Comparison of ENCODE assay signal across 14 cellular contexts in genomic region chr18:74064510-74064909, GRCh38.
DNase-seq lines count a peak whose midpoint lies in the region; ATAC-seq and TF ChIP-seq lines count a peak whose summit lies in the region.
"Had no signal": no experiment of that assay in that cellular context is flagged by ENCODE, and none has a peak within 500 bp of the region (broad histone marks: within the 10 kb centered on the region; RNA-seq: fewer than 3 reads in every experiment).

No MANE protein-coding gene starts in this region.

- peak overlapping the region; percentile 42 for H2AFZ ChIP-seq in OCI-LY3 (ENCODE audit: low read depth, low read length)
- H2AFZ ChIP-seq in hepatocyte: no peak overlapping the region

- H3K4me3 ChIP-seq in OCI-LY3 (ENCODE audit: low read length) (peak overlapping the region; percentile 27), hepatocyte (no peak overlapping the region)
- H3K4me3 ChIP-seq: pancreas had no signal

- H3K36me3 ChIP-seq in OCI-LY3 (replicated peaks; ENCODE audit: low read depth, low read length): no peaks in the 10 kb centered on the region
- H3K36me3 ChIP-seq in hepatocyte (replicated peaks; ENCODE audit: insufficient read depth, low read depth): no peaks in the 10 kb centered on the region
- H3K36me3 ChIP-seq: pancreas had no signal

- H3K9me2 ChIP-seq in hepatocyte (replicated peaks; ENCODE audit: insufficient read depth): no peaks in the 10 kb centered on the region

- H3K4me2 ChIP-seq in OCI-LY3 (ENCODE audit: low read length) (peak overlapping the region; percentile 57), hepatocyte (no peak overlapping the region)

- H3K27ac ChIP-seq in OCI-LY3 (ENCODE audit: low read length): no peak overlapping the region
- H3K27ac ChIP-seq in hepatocyte: no peak overlapping the region
- H3K27ac ChIP-seq: C4-2B, pancreas had no signal

- WGBS in hepatocyte (ENCODE audit: low lambda C conversion rate, missing lambda C conversion rate): 79% methylated on average over 6 of the region's 6 CpGs

- H3K9me3 ChIP-seq in OCI-LY3 (ENCODE audit: insufficient read depth, low read length) (no peaks in the 10 kb centered on the region), hepatocyte (ENCODE audit: low read depth) (no peaks in the 10 kb centered on the region)
- H3K9me3 ChIP-seq: pancreas had no signal

- H4K20me1 ChIP-seq in OCI-LY3 (ENCODE audit: insufficient read depth, low read length) (no peaks in the 10 kb centered on the region), hepatocyte (ENCODE audit: insufficient read depth, poor library complexity, severe bottlenecking) (no peaks in the 10 kb centered on the region)

- DNase-seq in Ammon's horn (ENCODE audit: low spot score) (peak; percentile 18), lung microvascular endothelial cell (ENCODE audit: low read depth in 2 of 2) (peak; percentile 1 to 40), NCI-H187 treated with DMSO at 0.1 percent for 48 hours (lab: John Stamatoyannopoulos, UW) (no peak), iPS-NIHi7 (ENCODE audit: extremely low spot score) (no peak), hepatocyte (ENCODE audit: low spot score) (no peak)
- DNase-seq: cortex of kidney, left cardiac atrium, NCI-H82, pancreas, SW 1271 had no signal

- no peaks in the 10 kb centered on the region for H3K27me3 ChIP-seq in OCI-LY3 (ENCODE audit: low read depth, low read length)
- no peaks in the 10 kb centered on the region for H3K27me3 ChIP-seq in hepatocyte
- H3K27me3 ChIP-seq: pancreas had no signal

- TF ChIP-seq CTCF in OCI-LY3 (IDR thresholded peaks at IDR 0.05; ENCODE audit: low read depth, low read length): no peak
- TF ChIP-seq CTCF in hepatocyte (IDR thresholded peaks at IDR 0.05; ENCODE audit: poor library complexity): no peak

- ATAC-seq in GM18519 (IDR thresholded peaks at IDR 0.05; ENCODE audit: low FRiP score, unreplicated experiment) (peak; percentile 58), HG02938 (IDR thresholded peaks at IDR 0.05; ENCODE audit: unreplicated experiment) (no peak)
- ATAC-seq: left cardiac atrium had no signal

- H3K4me1 ChIP-seq in OCI-LY3 (ENCODE audit: low read length) (peaks cover 56% of the 10 kb centered on the region), hepatocyte (ENCODE audit: insufficient read depth) (peaks cover 18% of the 10 kb centered on the region)

- no peak overlapping the region for H3K9ac ChIP-seq in OCI-LY3 (ENCODE audit: low read length)

- H3K79me2 ChIP-seq in OCI-LY3 (ENCODE audit: low read length) (no peaks in the 10 kb centered on the region), hepatocyte (no peaks in the 10 kb centered on the region)

Comparison
In these comparisons a context has a peak if more than half of its experiments do, and no peak if none do; other contexts are left out.
1. DNase-seq: peak in Ammon's horn (single experiment) and lung microvascular endothelial cell (2 of 2); none in NCI-H187 treated with DMSO at 0.1 percent for 48 hours (single experiment), iPS-NIHi7 (single experiment) and hepatocyte (single experiment).